8 cellular contexts compared by ENCODE assay signal in the genomic region with DNA sequence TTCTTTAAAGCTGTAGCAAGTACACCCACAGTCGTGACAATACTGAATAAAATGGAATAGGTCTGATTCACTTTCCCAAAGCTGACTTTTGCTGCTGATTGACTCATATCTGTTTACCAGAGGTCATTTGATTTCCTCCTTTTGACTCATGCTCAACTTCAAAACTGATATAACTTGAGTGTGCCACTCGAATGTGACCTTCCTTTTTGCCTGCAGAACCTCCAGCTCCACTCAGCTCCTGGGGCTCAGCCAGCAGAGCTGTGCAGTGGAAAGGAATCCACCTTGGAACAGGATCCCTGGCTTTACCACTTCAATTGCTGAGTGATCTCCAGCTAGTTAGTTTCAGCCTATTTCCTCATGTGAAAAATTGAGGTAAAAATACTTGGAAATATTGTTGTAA.
DNase-seq lines count a peak whose midpoint lies in the region; ATAC-seq and TF ChIP-seq lines count a peak whose summit lies in the region.

No MANE protein-coding gene starts in this region.

- H3K4me1 ChIP-seq in mucosa of rectum (ENCODE audit: control insufficient read depth in 2 of 2, insufficient read depth in 2 of 2, low read length in 2 of 2), result peaks cover 21 to 27% of the 10 kb centered on the region in 2 donors
- H3K4me1 ChIP-seq in testis, result no peaks in the 10 kb centered on the region

- DNase-seq in stimulated activated CD4-positive, alpha-beta T cell treated with anti-CD3 and anti-CD28 coated beads, Interleukin-4, amount 100 ng/mL, for 24 hours, result peak; percentile 6
- DNase-seq in stimulated activated CD4-positive, alpha-beta T cell treated with anti-CD3 and anti-CD28 coated beads, Interleukin-4, amount 100 ng/mL, for 4 hours, result no peak
- DNase-seq in activated T-cell treated with anti-CD3 and anti-CD28 coated beads, Interleukin-2, amount 50 U/mL, for 48 hours, result peak; percentile 28 to 43
- DNase-seq in testis (no peak), DMS114 treated with DMSO at 0.1 percent for 48 hours (lab: John Stamatoyannopoulos, UW; ENCODE audit: unreplicated experiment) (no peak), DMS79 treated with DMSO at 0.1 percent for 48 hours (lab: John Stamatoyannopoulos, UW) (no peak)

- intact Hi-C loops in testis (cut with DNase I; ENCODE audit: low total_unique reads), result no loop called here

- H3K36me3 ChIP-seq in mucosa of rectum (ENCODE audit: control insufficient read depth in 2 of 2, insufficient read depth in 2 of 2, low read length in 2 of 2), result no peaks in the 10 kb centered on the region
- no peaks in the 10 kb centered on the region for H3K36me3 ChIP-seq in testis (ENCODE audit: low read depth, missing control alignments)

- TF ChIP-seq POLR2A in testis (IDR thresholded peaks at IDR 0.05), result no peak

- H3K27ac ChIP-seq in mucosa of rectum (ENCODE audit: low read depth in 2 of 2, low read length in 2 of 2) (peak overlapping the region; percentile 50 to 58), testis (no peak overlapping the region)

- ATAC-seq in HG03103 (IDR thresholded peaks at IDR 0.05; ENCODE audit: low read depth, unreplicated experiment), result peak; percentile 48

- H3K9ac ChIP-seq in mucosa of rectum (ENCODE audit: low read depth in 1 of 2, low read length in 2 of 2), result no peak overlapping the region

- WGBS in testis, 2 donors, result 58 to 63% methylated on average over 2 of the region's 2 CpGs

- no peaks in the 10 kb centered on the region for H3K9me3 ChIP-seq in mucosa of rectum (ENCODE audit: control insufficient read depth in 2 of 2, low read length in 2 of 2)
- H3K9me3 ChIP-seq in testis, result no peaks in the 10 kb centered on the region

- TF ChIP-seq CTCF in testis (IDR thresholded peaks at IDR 0.05), result no peak

- H3K27me3 ChIP-seq in mucosa of rectum (ENCODE audit: control insufficient read depth in 2 of 2, insufficient read depth in 2 of 2, low read length in 2 of 2) (no peaks in the 10 kb centered on the region), testis (no peaks in the 10 kb centered on the region)

- H3K4me3 ChIP-seq in mucosa of rectum (ENCODE audit: low read length in 2 of 2), result no peak overlapping the region
- no peak overlapping the region for H3K4me3 ChIP-seq in testis

Comparison
In these comparisons a context has a peak if more than half of its experiments do, and no peak if none do; other contexts are left out.
1. DNase-seq: peak in stimulated activated CD4-positive, alpha-beta T cell treated with anti-CD3 and anti-CD28 coated beads, Interleukin-4, amount 100 ng/mL, for 24 hours (single experiment) and activated T-cell treated with anti-CD3 and anti-CD28 coated beads, Interleukin-2, amount 50 U/mL, for 48 hours (2 of 2); none in stimulated activated CD4-positive, alpha-beta T cell treated with anti-CD3 and anti-CD28 coated beads, Interleukin-4, amount 100 ng/mL, for 4 hours (0 of 2), testis (single experiment), DMS114 treated with DMSO at 0.1 percent for 48 hours (single experiment) and DMS79 treated with DMSO at 0.1 percent for 48 hours (single experiment).
2. H3K27ac ChIP-seq: peak in mucosa of rectum (2 of 2); none in testis (0 of 2).